In genomic region chr13:91882918-91883317, GRCh38 we compare ENCODE assay signal across 12 cellular contexts.
DNase-seq lines count a peak whose midpoint lies in the region; ATAC-seq and TF ChIP-seq lines count a peak whose summit lies in the region.
"Had no signal": no experiment of that assay in that cellular context is flagged by ENCODE, and none has a peak within 500 bp of the region (broad histone marks: within the 10 kb centered on the region; RNA-seq: fewer than 3 reads in every experiment).

No MANE protein-coding gene starts in this region.

- H3K4me3 ChIP-seq in PC-3 (ENCODE audit: low read length) (no peak overlapping the region), kidney epithelial cell (ENCODE audit: low read depth, low read length) (no peak overlapping the region), left lung (no peak overlapping the region)
- H3K4me3 ChIP-seq: A549 had no signal

- CTCF ChIA-PET in PC-3 (lab: Charles Lee), result no interaction called here

- H3K9ac ChIP-seq in PC-3 (ENCODE audit: low read length), result no peak overlapping the region

- intact Hi-C loops in PC-3 (cut with micrococcal nuclease) (no loop called here), left lung (cut with DNase I) (no loop called here)

- H4K20me1 ChIP-seq in PC-3 (ENCODE audit: low read length), result no peaks in the 10 kb centered on the region

- no TSS peak for BruUV-seq in PC-3 (replicated peaks; lab: Mats Ljungman, UMichigan)

- H3K4me1 ChIP-seq in PC-3 (ENCODE audit: insufficient read depth, low read length), result no peaks in the 10 kb centered on the region
- H3K4me1 ChIP-seq in left lung, result no peaks in the 10 kb centered on the region
- H3K4me1 ChIP-seq: A549 had no signal

- POLR2A ChIA-PET in PC-3 (lab: Charles Lee; ENCODE audit: unreplicated experiment), result no interaction called here

- H3K79me2 ChIP-seq in PC-3 (ENCODE audit: low read length), result no peaks in the 10 kb centered on the region

- no peaks in the 10 kb centered on the region for H3K27me3 ChIP-seq in PC-3 (ENCODE audit: low read length)
- no peaks in the 10 kb centered on the region for H3K27me3 ChIP-seq in kidney epithelial cell (ENCODE audit: control insufficient read depth, insufficient read depth, low read length)
- no peaks in the 10 kb centered on the region for H3K27me3 ChIP-seq in left lung

- H2AFZ ChIP-seq in PC-3 (ENCODE audit: low read length), result no peak overlapping the region

- H3K36me3 ChIP-seq in PC-3 (ENCODE audit: low read depth, low read length), result no peaks in the 10 kb centered on the region
- H3K36me3 ChIP-seq in kidney epithelial cell (ENCODE audit: control insufficient read depth, insufficient read depth, low read length), result no peaks in the 10 kb centered on the region
- H3K36me3 ChIP-seq in left lung, result no peaks in the 10 kb centered on the region

- no peak overlapping the region for H3K4me2 ChIP-seq in PC-3 (ENCODE audit: low read length)
- H3K4me2 ChIP-seq: A549 had no signal

- no peaks in the 10 kb centered on the region for H3K9me2 ChIP-seq in PC-3 (replicated peaks; ENCODE audit: low read length)

- no peak for TF ChIP-seq CTCF in PC-3 (conservative IDR thresholded peaks at IDR 0.05; ENCODE audit: low read depth, low read length)
- TF ChIP-seq CTCF in kidney epithelial cell (IDR thresholded peaks at IDR 0.05; ENCODE audit: insufficient read depth, low read length, poor library complexity, severe bottlenecking), result no peak
- no peak for TF ChIP-seq CTCF in left lung (IDR thresholded peaks at IDR 0.05)
- TF ChIP-seq CTCF in omental fat pad (IDR thresholded peaks at IDR 0.05), result no peak

- peak; percentile 0 for DNase-seq in HPDE6-E6E7 (ENCODE audit: extremely low spot score)
- DNase-seq in PC-3, result peak; percentile 9
- DNase-seq in kidney epithelial cell (ENCODE audit: low read depth), result peak; percentile 32
- no peak for DNase-seq in NCI-H82 (lab: John Stamatoyannopoulos, UW)
- DNase-seq in left lung, result no peak
- DNase-seq in omental fat pad (ENCODE audit: low spot score), result no peak
- DNase-seq in NCI-H1105 (lab: John Stamatoyannopoulos, UW), result no peak
- DNase-seq: CD8-positive, alpha-beta T cell; COR-L47; HCEC 1CT; HFFc6 had no signal

- H3K27ac ChIP-seq in PC-3 (ENCODE audit: low read length) (no peak overlapping the region), left lung (no peak overlapping the region)
- H3K27ac ChIP-seq: A549 had no signal

- no peaks in the 10 kb centered on the region for H3F3A ChIP-seq in PC-3 (ENCODE audit: low read length, unreplicated experiment)

- ATAC-seq in PC-3 (peak; percentile 53), left lung (no peak), omental fat pad (ENCODE audit: low FRiP score) (no peak)
- ATAC-seq: A549; CD8-positive, alpha-beta T cell had no signal

- H3K9me3 ChIP-seq in PC-3 (ENCODE audit: low read length) (no peaks in the 10 kb centered on the region), left lung (no peaks in the 10 kb centered on the region)
- H3K9me3 ChIP-seq: A549 had no signal

Comparison
In these comparisons a context has a peak if more than half of its experiments do, and no peak if none do; other contexts are left out.
1. DNase-seq: peak in HPDE6-E6E7 (single experiment), PC-3 (single experiment) and kidney epithelial cell (single experiment); none in NCI-H82 (single experiment), left lung (0 of 2), omental fat pad (single experiment) and NCI-H1105 (single experiment).